Comparison of ENCODE assay signal across 11 cellular contexts in genomic region chr9:129933215-129933614, GRCh38.
DNase-seq lines count a peak whose midpoint lies in the region; ATAC-seq and TF ChIP-seq lines count a peak whose summit lies in the region.
"Had no signal": no experiment of that assay in that cellular context is flagged by ENCODE, and none has a peak within 500 bp of the region (broad histone marks: within the 10 kb centered on the region; RNA-seq: fewer than 3 reads in every experiment).

No MANE protein-coding gene starts in this region.

- peaks cover 59% of the 10 kb centered on the region for H3K79me2 ChIP-seq in Karpas-422 (ENCODE audit: low read length)

- H3K9me3 Mint-ChIP-seq in CD8-positive, alpha-beta memory T cell = no peaks in the 10 kb centered on the region
- no peaks in the 10 kb centered on the region for H3K9me3 Mint-ChIP-seq in dendritic cell treated with granulocyte-macrophage colony-stimulating factor and Interleukin-4, amounts not matched to agents 40 ng/mL and 50 ng/mL, for 4 days

- peak overlapping the region; percentile 80 to 98 (median 94) for H3K27ac Mint-ChIP-seq in CD8-positive, alpha-beta memory T cell
- H3K27ac Mint-ChIP-seq in dendritic cell treated with granulocyte-macrophage colony-stimulating factor and Interleukin-4, amounts not matched to agents 40 ng/mL and 50 ng/mL, for 4 days = peak overlapping the region; percentile 76

- intact Hi-C loops in dendritic cell treated with granulocyte-macrophage colony-stimulating factor and Interleukin-4, amounts not matched to agents 40 ng/mL and 50 ng/mL, for 4 days (cut with micrococcal nuclease) = loop anchor here (5.0 kb wide), 1 partner anchor 34 kb away; no protein-coding TSS in a partner anchor
- intact Hi-C loops in prostate gland (cut with DNase I) = loop anchor here (5.0 kb wide), 1 partner anchor 46 kb away; no protein-coding TSS in a partner anchor

- WGBS in prostate gland = 75% methylated on average over 4 of the region's 4 CpGs

- H3K4me3 Mint-ChIP-seq in CD8-positive, alpha-beta memory T cell = peak overlapping the region in 5 of 7 donors; percentile 13 to 88 (median 68)
- H3K4me3 Mint-ChIP-seq in dendritic cell treated with granulocyte-macrophage colony-stimulating factor and Interleukin-4, amounts not matched to agents 40 ng/mL and 50 ng/mL, for 4 days = no peak overlapping the region

- CTCF ChIA-PET in CD8-positive, alpha-beta memory T cell (lab: Charles Lee) = interaction anchor here (1.0 to 2.1 kb wide), 7 partner anchors 10 to 106 kb away, joined by 3 to 6 read pairs (median 4); no protein-coding TSS in a partner anchor
- CTCF ChIA-PET in RWPE1 (lab: Yijun Ruan, JAX) = interaction anchor here (0.7 to 1.0 kb wide), 3 partner anchors 20 to 390 kb away, joined by 3 to 4 read pairs (median 3); no protein-coding TSS in a partner anchor

- no peak for DNase-seq in CD8-positive, alpha-beta memory T cell
- DNase-seq in Peyer's patch (no peak), prostate gland (ENCODE audit: low spot score) (no peak), NCI-H1436 (lab: John Stamatoyannopoulos, UW) (no peak), Karpas-422 (no peak), RWPE1 (ENCODE audit: low spot score) (no peak)
- DNase-seq: Calu3, HCEC 1CT, left cardiac atrium had no signal

- ATAC-seq in HG03095 (IDR thresholded peaks at IDR 0.05; ENCODE audit: unreplicated experiment) = no peak

- H3K4me1 Mint-ChIP-seq in CD8-positive, alpha-beta memory T cell = peaks cover 49 to 76% (median 70%) of the 10 kb centered on the region in 3 donors
- peaks cover 32% of the 10 kb centered on the region for H3K4me1 Mint-ChIP-seq in dendritic cell treated with granulocyte-macrophage colony-stimulating factor and Interleukin-4, amounts not matched to agents 40 ng/mL and 50 ng/mL, for 4 days (ENCODE audit: low read depth)

- H3K4me3 ChIP-seq in CD8-positive, alpha-beta memory T cell (ENCODE audit: low read length) = no peak overlapping the region
- H3K4me3 ChIP-seq in Peyer's patch (no peak overlapping the region), prostate gland (no peak overlapping the region), Karpas-422 (ENCODE audit: low read length) (no peak overlapping the region)

- TF ChIP-seq CTCF in Peyer's patch (IDR thresholded peaks at IDR 0.05) (no peak), prostate gland (IDR thresholded peaks at IDR 0.05) (no peak), RWPE1 (conservative IDR thresholded peaks at IDR 0.05; ENCODE audit: low read depth) (no peak)

- H3K27me3 Mint-ChIP-seq in CD8-positive, alpha-beta memory T cell = no peaks in the 10 kb centered on the region
- H3K27me3 Mint-ChIP-seq in dendritic cell treated with granulocyte-macrophage colony-stimulating factor and Interleukin-4, amounts not matched to agents 40 ng/mL and 50 ng/mL, for 4 days = no peaks in the 10 kb centered on the region

- H3K27ac ChIP-seq in CD8-positive, alpha-beta memory T cell (ENCODE audit: low read depth, low read length) = no peak overlapping the region
- peak overlapping the region; percentile 4 to 55 (median 46) for H3K27ac ChIP-seq in Peyer's patch
- peak overlapping the region; percentile 50 to 56 for H3K27ac ChIP-seq in prostate gland
- H3K27ac ChIP-seq in Karpas-422 (ENCODE audit: low read length) = no peak overlapping the region
- no peak overlapping the region for H3K27ac ChIP-seq in RWPE1

- no peaks in the 10 kb centered on the region for H4K20me1 ChIP-seq in Karpas-422 (ENCODE audit: insufficient read depth, low read depth, low read length)

- H3K27me3 ChIP-seq in CD8-positive, alpha-beta memory T cell (ENCODE audit: insufficient read depth, low read length, poor library complexity, severe bottlenecking) = no peaks in the 10 kb centered on the region
- H3K27me3 ChIP-seq in Peyer's patch (no peaks in the 10 kb centered on the region), prostate gland (replicated peaks; ENCODE audit: insufficient read depth) (no peaks in the 10 kb centered on the region), Karpas-422 (ENCODE audit: low read length) (no peaks in the 10 kb centered on the region)

- no peaks in the 10 kb centered on the region for H3K9me3 ChIP-seq in CD8-positive, alpha-beta memory T cell (ENCODE audit: low read length)
- H3K9me3 ChIP-seq in Peyer's patch = no peaks in the 10 kb centered on the region
- no peaks in the 10 kb centered on the region for H3K9me3 ChIP-seq in prostate gland
- no peaks in the 10 kb centered on the region for H3K9me3 ChIP-seq in Karpas-422 (ENCODE audit: low read length)

- H3K9me2 ChIP-seq in Karpas-422 (replicated peaks; ENCODE audit: insufficient read depth, low read length) = no peaks in the 10 kb centered on the region

- POLR2A ChIA-PET in CD8-positive, alpha-beta memory T cell (lab: Charles Lee) = interaction anchor here (0.6 to 1.8 kb wide), 7 partner anchors 11 to 120 kb away, joined by 3 to 7 read pairs (median 5); partner anchors contain the start of gene GPR107
- POLR2A ChIA-PET in RWPE1 (lab: Yijun Ruan, JAX; ENCODE audit: low non-redundant PET) = no interaction called here

- H2AFZ ChIP-seq in Karpas-422 (ENCODE audit: low read length) = no peak overlapping the region

- no peak overlapping the region for H3K4me2 ChIP-seq in Karpas-422 (ENCODE audit: low read depth, low read length, poor library complexity, severe bottlenecking)

- no peak overlapping the region for H3K9ac ChIP-seq in Karpas-422 (ENCODE audit: low read length)

- TF ChIP-seq POLR2A in Peyer's patch (IDR thresholded peaks at IDR 0.05) (no peak), prostate gland (IDR thresholded peaks at IDR 0.05) (no peak)

- H3K4me1 ChIP-seq in CD8-positive, alpha-beta memory T cell (ENCODE audit: insufficient read depth, low read length) = peaks cover 55% of the 10 kb centered on the region
- peaks cover 0 to 23% (median 3%) of the 10 kb centered on the region in 4 donors for H3K4me1 ChIP-seq in Peyer's patch
- no peaks in the 10 kb centered on the region for H3K4me1 ChIP-seq in prostate gland (replicated peaks)
- H3K4me1 ChIP-seq in Karpas-422 (ENCODE audit: low read length) = peaks cover 17% of the 10 kb centered on the region

- peaks cover 0 to 51% (median 3%) of the 10 kb centered on the region in 3 donors for H3K36me3 Mint-ChIP-seq in CD8-positive, alpha-beta memory T cell
- H3K36me3 Mint-ChIP-seq in dendritic cell treated with granulocyte-macrophage colony-stimulating factor and Interleukin-4, amounts not matched to agents 40 ng/mL and 50 ng/mL, for 4 days (ENCODE audit: low read depth) = peaks cover 57% of the 10 kb centered on the region

- H3K36me3 ChIP-seq in CD8-positive, alpha-beta memory T cell (ENCODE audit: insufficient read depth, low read length) = peaks cover 4% of the 10 kb centered on the region
- H3K36me3 ChIP-seq in Peyer's patch = peaks cover 0 to 7% (median 0%) of the 10 kb centered on the region in 3 donors
- H3K36me3 ChIP-seq in prostate gland = no peaks in the 10 kb centered on the region
- peaks cover 9% of the 10 kb centered on the region; the same call in 1 of the 2 replicates for H3K36me3 ChIP-seq in Karpas-422 (ENCODE audit: insufficient read depth, low read length)

Comparison
In these comparisons a context has a peak if more than half of its experiments do, and no peak if none do; other contexts are left out.
1. H3K27ac ChIP-seq: peak in Peyer's patch (4 of 4) and prostate gland (2 of 2); none in CD8-positive, alpha-beta memory T cell (single experiment), Karpas-422 (single experiment) and RWPE1 (single experiment).